In genomic region chr3:30663533-30664241, GRCh38 we compare ENCODE assay signal across 18 cellular contexts. TPM values are rescaled to one million over a fixed set of nuclear protein-coding genes. Genes with fewer than 3 reads are reported as not detected.
DNase-seq lines count a peak whose midpoint lies in the region; ATAC-seq and TF ChIP-seq lines count a peak whose summit lies in the region.
"Had no signal": no experiment of that assay in that cellular context is flagged by ENCODE, and none has a peak within 500 bp of the region (broad histone marks: within the 10 kb centered on the region; RNA-seq: fewer than 3 reads in every experiment).

No MANE protein-coding gene starts in this region.

- no peak overlapping the region for H3K4me2 ChIP-seq in GM23338

- no peaks in the 10 kb centered on the region for H3K9me2 ChIP-seq in GM23338 (ENCODE audit: insufficient read depth)

- no peaks in the 10 kb centered on the region for H3F3A ChIP-seq in GM23338 (replicated peaks; ENCODE audit: low read depth)

- H3K36me3 Mint-ChIP-seq in activated naive CD4-positive, alpha-beta T cell treated with anti-CD3 and anti-CD28 coated beads, Interleukin-2, amount 10 ng/mL, durations not matched to agents 7 days and 5 days = peaks cover 59% of the 10 kb centered on the region
- H3K36me3 Mint-ChIP-seq in dendritic cell treated with granulocyte-macrophage colony-stimulating factor and Interleukin-4, amounts not matched to agents 40 ng/mL and 50 ng/mL, for 4 days (ENCODE audit: low read depth) = peaks cover 59% of the 10 kb centered on the region
- H3K36me3 Mint-ChIP-seq in GM23338 (ENCODE audit: low read depth) = peaks cover 5% of the 10 kb centered on the region; the same call in 2 of the 3 replicates

- POLR2A ChIA-PET in GM10248 (lab: Yijun Ruan, JAX) = no interaction called here

- H3K27ac ChIP-seq in RWPE2 (ENCODE audit: poor library complexity, severe bottlenecking) (peak overlapping the region; percentile 100), GM23338 (ENCODE audit: low read depth) (no peak overlapping the region)
- H3K27ac ChIP-seq: thyroid gland had no signal

- H3K4me3 ChIP-seq in RWPE2 (ENCODE audit: severe bottlenecking) (no peak overlapping the region), GM23338 (no peak overlapping the region)
- H3K4me3 ChIP-seq: thyroid gland had no signal

- CTCF ChIA-PET in activated naive CD4-positive, alpha-beta T cell treated with anti-CD3 and anti-CD28 coated beads, Interleukin-2, amount 10 ng/mL, durations not matched to agents 7 days and 5 days (lab: Charles Lee) = interaction anchor here (1.3 kb wide), 1 partner anchor 29 kb away, joined by 3 read pairs; no protein-coding TSS in a partner anchor
- CTCF ChIA-PET in GM10248 (lab: Yijun Ruan, JAX) = interaction anchor here (1.1 to 1.2 kb wide), 2 partner anchors 10 to 15 kb away, joined by 4 read pairs; no protein-coding TSS in a partner anchor

- H2AFZ ChIP-seq in GM23338 = no peak overlapping the region

- H3K27ac Mint-ChIP-seq in activated naive CD4-positive, alpha-beta T cell treated with anti-CD3 and anti-CD28 coated beads, Interleukin-2, amount 10 ng/mL, durations not matched to agents 7 days and 5 days = peak overlapping the region; percentile 90
- H3K27ac Mint-ChIP-seq in dendritic cell treated with granulocyte-macrophage colony-stimulating factor and Interleukin-4, amounts not matched to agents 40 ng/mL and 50 ng/mL, for 4 days = peak overlapping the region; percentile 68
- peak overlapping the region; percentile 75 to 97 for H3K27ac Mint-ChIP-seq in stimulated activated naive CD8-positive, alpha-beta T cell treated with anti-CD3 and anti-CD28 coated beads, Interleukin-15, amount 100 ng/mL, for 72 hours
- no peak overlapping the region for H3K27ac Mint-ChIP-seq in GM23338

- H3K79me2 ChIP-seq in GM23338 (replicated peaks; ENCODE audit: insufficient read depth) = no peaks in the 10 kb centered on the region

- no peaks in the 10 kb centered on the region for H3K27me3 Mint-ChIP-seq in activated naive CD4-positive, alpha-beta T cell treated with anti-CD3 and anti-CD28 coated beads, Interleukin-2, amount 10 ng/mL, durations not matched to agents 7 days and 5 days
- H3K27me3 Mint-ChIP-seq in dendritic cell treated with granulocyte-macrophage colony-stimulating factor and Interleukin-4, amounts not matched to agents 40 ng/mL and 50 ng/mL, for 4 days = no peaks in the 10 kb centered on the region
- no peaks in the 10 kb centered on the region for H3K27me3 Mint-ChIP-seq in stimulated activated naive CD8-positive, alpha-beta T cell treated with anti-CD3 and anti-CD28 coated beads, Interleukin-15, amount 100 ng/mL, for 72 hours
- peaks cover 2% of the 10 kb centered on the region for H3K27me3 Mint-ChIP-seq in GM23338 (ENCODE audit: insufficient read depth, low read depth, poor library complexity)

- H3K36me3 ChIP-seq in RWPE2 (ENCODE audit: low read depth) = peaks cover 87% of the 10 kb centered on the region
- H3K36me3 ChIP-seq in GM23338 (ENCODE audit: insufficient read depth) = no peaks in the 10 kb centered on the region

- H3K4me3 Mint-ChIP-seq in activated naive CD4-positive, alpha-beta T cell treated with anti-CD3 and anti-CD28 coated beads, Interleukin-2, amount 10 ng/mL, durations not matched to agents 7 days and 5 days = peak overlapping the region; percentile 36
- H3K4me3 Mint-ChIP-seq in dendritic cell treated with granulocyte-macrophage colony-stimulating factor and Interleukin-4, amounts not matched to agents 40 ng/mL and 50 ng/mL, for 4 days = no peak overlapping the region
- H3K4me3 Mint-ChIP-seq in stimulated activated naive CD8-positive, alpha-beta T cell treated with anti-CD3 and anti-CD28 coated beads, Interleukin-15, amount 100 ng/mL, for 72 hours = peak overlapping the region; percentile 67 to 78
- H3K4me3 Mint-ChIP-seq in GM23338 = no peak overlapping the region
- H3K4me3 Mint-ChIP-seq: H9 had no signal

- H3K9me3 ChIP-seq in RWPE2 (ENCODE audit: severe bottlenecking) = no peaks in the 10 kb centered on the region
- H3K9me3 ChIP-seq: thyroid gland had no signal

- H3K4me1 ChIP-seq in RWPE2 (ENCODE audit: insufficient read depth, poor library complexity, severe bottlenecking) (peaks cover 48% of the 10 kb centered on the region), GM23338 (ENCODE audit: insufficient read depth) (peaks cover 69% of the 10 kb centered on the region)

- ATAC-seq in RWPE2 (ENCODE audit: low read depth) = no peak
- no peak for ATAC-seq in stimulated activated naive CD8-positive, alpha-beta T cell treated with anti-CD3 and anti-CD28 coated beads, Interleukin-15, amount 100 ng/mL, for 72 hours
- no peak for ATAC-seq in GM23338
- ATAC-seq: left ventricle myocardium superior had no signal

- H3K4me1 Mint-ChIP-seq in activated naive CD4-positive, alpha-beta T cell treated with anti-CD3 and anti-CD28 coated beads, Interleukin-2, amount 10 ng/mL, durations not matched to agents 7 days and 5 days = peaks cover 93% of the 10 kb centered on the region
- H3K4me1 Mint-ChIP-seq in dendritic cell treated with granulocyte-macrophage colony-stimulating factor and Interleukin-4, amounts not matched to agents 40 ng/mL and 50 ng/mL, for 4 days (ENCODE audit: low read depth) = peaks cover 53% of the 10 kb centered on the region
- peaks cover 96% of the 10 kb centered on the region for H3K4me1 Mint-ChIP-seq in stimulated activated naive CD8-positive, alpha-beta T cell treated with anti-CD3 and anti-CD28 coated beads, Interleukin-15, amount 100 ng/mL, for 72 hours
- peaks cover 78% of the 10 kb centered on the region for H3K4me1 Mint-ChIP-seq in GM23338

- TF ChIP-seq CTCF in RWPE2 (IDR thresholded peaks at IDR 0.05; ENCODE audit: poor library complexity, severe bottlenecking) (no peak), GM23338 (conservative IDR thresholded peaks at IDR 0.05; ENCODE audit: low read depth in 2 of 2) (no peak), GM10248 (IDR thresholded peaks at IDR 0.05; ENCODE audit: control extremely low read depth, extremely low read depth, low read depth, missing control alignments) (no peak)

- H3K27me3 ChIP-seq in RWPE2 (ENCODE audit: insufficient read depth, poor library complexity, severe bottlenecking) (no peaks in the 10 kb centered on the region), GM23338 (ENCODE audit: insufficient read depth) (no peaks in the 10 kb centered on the region)
- H3K27me3 ChIP-seq: thyroid gland had no signal

- no peaks in the 10 kb centered on the region for H3K9me3 Mint-ChIP-seq in activated naive CD4-positive, alpha-beta T cell treated with anti-CD3 and anti-CD28 coated beads, Interleukin-2, amount 10 ng/mL, durations not matched to agents 7 days and 5 days
- H3K9me3 Mint-ChIP-seq in dendritic cell treated with granulocyte-macrophage colony-stimulating factor and Interleukin-4, amounts not matched to agents 40 ng/mL and 50 ng/mL, for 4 days = no peaks in the 10 kb centered on the region
- H3K9me3 Mint-ChIP-seq in stimulated activated naive CD8-positive, alpha-beta T cell treated with anti-CD3 and anti-CD28 coated beads, Interleukin-15, amount 100 ng/mL, for 72 hours = no peaks in the 10 kb centered on the region
- no peaks in the 10 kb centered on the region for H3K9me3 Mint-ChIP-seq in GM23338
- H3K9me3 Mint-ChIP-seq: H9 had no signal

- no peak for DNase-seq in activated naive CD4-positive, alpha-beta T cell treated with anti-CD3 and anti-CD28 coated beads, Interleukin-2, amount 10 ng/mL, durations not matched to agents 7 days and 5 days
- DNase-seq in activated naive CD4-positive, alpha-beta T cell treated with Interleukin-2 at 50 U/mL for 16 hours = no peak
- DNase-seq in RWPE2 (ENCODE audit: low spot score) (no peak), GM23338 (ENCODE audit: low spot score) (no peak), GM10248 (ENCODE audit: extremely low spot score) (no peak)
- DNase-seq in stimulated activated naive CD8-positive, alpha-beta T cell treated with anti-CD3 and anti-CD28 coated beads, Interleukin-15, amount 100 ng/mL, for 72 hours = no peak
- no peak for DNase-seq in activated effector memory CD4-positive, alpha-beta T cell treated with anti-CD3 and anti-CD28 coated beads, Interleukin-2, amount 50 U/mL, for 16 hours
- DNase-seq: activated CD4-positive, CD25-positive, alpha-beta regulatory T cell; DMS53; H9; NCI-H1048; NCI-H2107; NCI-H69; stimulated activated CD4-positive, alpha-beta T cell treated with anti-CD3 and anti-CD28 coated beads, Interleukin-1b, Interleukin-23, amount 100 ng/mL, for 48 hours; thyroid gland had no signal

- intact Hi-C loops in dendritic cell treated with granulocyte-macrophage colony-stimulating factor and Interleukin-4, amounts not matched to agents 40 ng/mL and 50 ng/mL, for 4 days (cut with micrococcal nuclease) = no loop called here

- H4K20me1 ChIP-seq in GM23338 (replicated peaks; ENCODE audit: insufficient read depth) = no peaks in the 10 kb centered on the region

TF ChIP-seq in GM23338, 12 proteins besides CTCF, POLR2A, EP300 and RAD21 (continues in another document):
- TF ChIP-seq POLR2AphosphoS5 (IDR thresholded peaks at IDR 0.05; ENCODE audit: low read depth) = no peak

RNA-seq across cellular contexts. Expression of gene TGFBR2, which starts 57.3 kb away (rescaled TPM):
- 12.2 and 13.0 TPM in 2 replicates for total RNA-seq in GM23338 (2014; rRNA removed; shearing (Covaris generic))
- 3.7 and 4.7 TPM in 2 replicates for polyA plus RNA-seq in GM23338 (2016; fragmentation: Nextera tagmentation; extraction: Ambion mirVana)
- polyA plus RNA-seq: neural cell had no signal

Comparison
In these comparisons a context has a peak if more than half of its experiments do, and no peak if none do; other contexts are left out.
1. H3K4me3 Mint-ChIP-seq: peak in activated naive CD4-positive, alpha-beta T cell treated with anti-CD3 and anti-CD28 coated beads, Interleukin-2, amount 10 ng/mL, durations not matched to agents 7 days and 5 days (single experiment) and stimulated activated naive CD8-positive, alpha-beta T cell treated with anti-CD3 and anti-CD28 coated beads, Interleukin-15, amount 100 ng/mL, for 72 hours (2 of 2); none in dendritic cell treated with granulocyte-macrophage colony-stimulating factor and Interleukin-4, amounts not matched to agents 40 ng/mL and 50 ng/mL, for 4 days (single experiment) and GM23338 (single experiment).